Comparison of ENCODE assay signal across 9 cellular contexts in the genomic region with DNA sequence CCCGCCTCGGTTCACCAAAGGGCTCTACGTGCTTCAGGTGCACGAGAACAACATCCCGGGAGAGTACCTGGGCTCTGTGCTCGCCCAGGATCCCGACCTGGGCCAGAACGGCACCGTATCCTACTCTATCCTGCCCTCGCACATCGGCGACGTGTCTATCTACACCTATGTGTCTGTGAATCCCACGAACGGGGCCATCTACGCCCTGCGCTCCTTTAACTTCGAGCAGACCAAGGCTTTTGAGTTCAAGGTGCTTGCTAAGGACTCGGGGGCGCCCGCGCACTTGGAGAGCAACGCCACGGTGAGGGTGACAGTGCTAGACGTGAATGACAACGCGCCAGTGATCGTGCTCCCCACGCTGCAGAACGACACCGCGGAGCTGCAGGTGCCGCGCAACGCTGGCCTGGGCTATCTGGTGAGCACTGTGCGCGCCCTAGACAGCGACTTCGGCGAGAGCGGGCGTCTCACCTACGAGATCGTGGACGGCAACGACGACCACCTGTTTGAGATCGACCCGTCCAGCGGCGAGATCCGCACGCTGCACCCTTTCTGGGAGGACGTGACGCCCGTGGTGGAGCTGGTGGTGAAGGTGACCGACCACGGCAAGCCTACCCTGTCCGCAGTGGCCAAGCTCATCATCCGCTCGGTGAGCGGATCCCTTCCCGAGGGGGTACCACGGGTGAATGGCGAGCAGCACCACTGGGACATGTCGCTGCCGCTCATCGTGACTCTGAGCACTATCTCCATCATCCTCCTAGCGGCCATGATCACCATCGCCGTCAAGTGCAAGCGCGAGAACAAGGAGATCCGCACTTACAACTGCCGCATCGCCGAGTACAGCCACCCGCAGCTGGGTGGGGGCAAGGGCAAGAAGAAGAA. TPM values are rescaled to one million over a fixed set of nuclear protein-coding genes. Genes with fewer than 3 reads are reported as not detected.
DNase-seq lines count a peak whose midpoint lies in the region; ATAC-seq, FAIRE-seq and TF ChIP-seq lines count a peak whose summit lies in the region.
"Had no signal": no experiment of that assay in that cellular context is flagged by ENCODE, and none has a peak within 500 bp of the region (broad histone marks: within the 10 kb centered on the region; RNA-seq: fewer than 3 reads in every experiment).

No MANE protein-coding gene starts in this region.

- peak; percentile 33 for FAIRE-seq in endothelial cell of umbilical vein (lab: Jason Lieb, UNC)

- H3K36me3 Mint-ChIP-seq in activated CD4-positive, alpha-beta T cell treated with anti-CD3 and anti-CD28 coated beads, Interleukin-2, amount 10 ng/mL, durations not matched to agents 24 days and 14 days (ENCODE audit: low read depth), result peaks cover 6% of the 10 kb centered on the region

- H3K36me3 ChIP-seq in endothelial cell of umbilical vein (ENCODE audit: control insufficient read depth in 2 of 2, extremely low read depth in 1 of 2, insufficient read depth in 2 of 2, low read length in 2 of 2) (no peaks in the 10 kb centered on the region), mesodermal cell (ENCODE audit: control insufficient read depth, insufficient read depth, low read length) (peaks cover 2% of the 10 kb centered on the region), thoracic aorta (no peaks in the 10 kb centered on the region)

- peak overlapping the region; percentile 54 for H3K4me2 ChIP-seq in endothelial cell of umbilical vein (ENCODE audit: insufficient read depth, low read length)

- no peak overlapping the region for H3K4me3 Mint-ChIP-seq in activated CD4-positive, alpha-beta T cell treated with anti-CD3 and anti-CD28 coated beads, Interleukin-2, amount 10 ng/mL, durations not matched to agents 24 days and 14 days

- CTCF ChIA-PET in endothelial cell of umbilical vein (lab: Charles Lee), result interaction anchor here (0.7 to 4.8 kb wide), 19 partner anchors 8 to 1684 kb away, joined by 3 to 57 read pairs (median 5); no protein-coding TSS in a partner anchor

- peak overlapping the region; percentile 72 for H3K27ac Mint-ChIP-seq in activated CD4-positive, alpha-beta T cell treated with anti-CD3 and anti-CD28 coated beads, Interleukin-2, amount 10 ng/mL, durations not matched to agents 24 days and 14 days

- no peaks in the 10 kb centered on the region for H3K9me3 ChIP-seq in endothelial cell of umbilical vein (replicated peaks; ENCODE audit: control insufficient read depth, insufficient read depth, low read length)
- H3K9me3 ChIP-seq in mesodermal cell (ENCODE audit: control insufficient read depth, low read length), result peaks cover 2% of the 10 kb centered on the region
- no peaks in the 10 kb centered on the region for H3K9me3 ChIP-seq in thoracic aorta

- TF ChIP-seq POLR2A in endothelial cell of umbilical vein (IDR thresholded peaks at IDR 0.05; ENCODE audit: low read depth, low read length), result no peak

- POLR2A ChIA-PET in endothelial cell of umbilical vein (lab: Charles Lee), result interaction anchor here (0.6 kb wide), 1 partner anchor 1162 kb away, joined by 4 read pairs; no protein-coding TSS in a partner anchor

- DNase-seq in activated CD4-positive, alpha-beta T cell treated with anti-CD3 and anti-CD28 coated beads, Interleukin-2, amount 10 ng/mL, durations not matched to agents 24 days and 14 days, result peak; percentile 58
- DNase-seq in activated CD4-positive, alpha-beta T cell treated with anti-CD3 and anti-CD28 coated beads for 1 hour, result no peak
- peak; percentile 36 for DNase-seq in endothelial cell of umbilical vein (ENCODE audit: low read depth, low spot score)
- no peak for DNase-seq in thoracic aorta (ENCODE audit: low spot score)
- no peak for DNase-seq in HuH-7 (ENCODE audit: low spot score)
- DNase-seq in NCI-H2171 (lab: John Stamatoyannopoulos, UW), result no peak
- no peak for DNase-seq in foreskin keratinocyte

- H3K4me1 Mint-ChIP-seq in activated CD4-positive, alpha-beta T cell treated with anti-CD3 and anti-CD28 coated beads, Interleukin-2, amount 10 ng/mL, durations not matched to agents 24 days and 14 days, result peaks cover 16% of the 10 kb centered on the region

- H3K9me3 Mint-ChIP-seq in activated CD4-positive, alpha-beta T cell treated with anti-CD3 and anti-CD28 coated beads, Interleukin-2, amount 10 ng/mL, durations not matched to agents 24 days and 14 days, result peaks cover 23% of the 10 kb centered on the region

- H3K4me3 ChIP-seq in endothelial cell of umbilical vein (replicated peaks in 1 of 3; ENCODE audit: insufficient read depth in 1 of 3, low read depth in 1 of 3, low read length in 3 of 3), result peak overlapping the region; percentile 7 to 43 (median 39)
- peak overlapping the region; percentile 60 for H3K4me3 ChIP-seq in mesodermal cell (ENCODE audit: extremely low read depth, insufficient read depth, low read length, poor library complexity, severe bottlenecking)
- peak overlapping the region; percentile 73 for H3K4me3 ChIP-seq in thoracic aorta

- ATAC-seq in thoracic aorta (ENCODE audit: insufficient number of reproducible peaks, low FRiP score, low read depth) (no peak), foreskin keratinocyte (no peak)

- H3K27me3 ChIP-seq in endothelial cell of umbilical vein (ENCODE audit: control insufficient read depth in 2 of 2, insufficient read depth in 2 of 2, low read length in 2 of 2) (peaks cover 5 to 9% of the 10 kb centered on the region in 2 experiments), thoracic aorta (replicated peaks; ENCODE audit: insufficient read depth) (peaks cover 6% of the 10 kb centered on the region), foreskin keratinocyte (peaks cover 70% of the 10 kb centered on the region)

- BruUV-seq in endothelial cell of umbilical vein (replicated peaks; lab: Mats Ljungman, UMichigan), result no TSS peak

- intact Hi-C loops in activated CD4-positive, alpha-beta T cell treated with anti-CD3 and anti-CD28 coated beads, Interleukin-2, amount 10 ng/mL, durations not matched to agents 24 days and 14 days (cut with micrococcal nuclease), result no loop called here
- intact Hi-C loops in endothelial cell of umbilical vein (cut with micrococcal nuclease), result loop anchor here (5.0 to 10.0 kb wide), 4 partner anchors 671 to 1898 kb away; no protein-coding TSS in a partner anchor

- no peaks in the 10 kb centered on the region for H3K9me1 ChIP-seq in endothelial cell of umbilical vein (replicated peaks; ENCODE audit: control insufficient read depth, extremely low read depth, insufficient read depth, low read length)

- H3K4me1 ChIP-seq in endothelial cell of umbilical vein (ENCODE audit: control insufficient read depth, extremely low read depth, insufficient read depth, low read length), result peaks cover 29% of the 10 kb centered on the region
- no peaks in the 10 kb centered on the region for H3K4me1 ChIP-seq in mesodermal cell (ENCODE audit: control insufficient read depth, insufficient read depth, low read length, poor library complexity, severe bottlenecking)
- peaks cover 13 to 28% of the 10 kb centered on the region in 2 donors for H3K4me1 ChIP-seq in thoracic aorta (ENCODE audit: control insufficient read depth in 1 of 2, low read depth in 2 of 2)
- H3K4me1 ChIP-seq in foreskin keratinocyte, result no peaks in the 10 kb centered on the region

- TF ChIP-seq CTCF in endothelial cell of umbilical vein (IDR thresholded peaks at IDR 0.05; ENCODE audit: extremely low read depth in 1 of 2, insufficient read depth in 1 of 2, low read depth in 1 of 2, low read length in 2 of 2), result peak; percentile 26 to 48
- TF ChIP-seq CTCF in thoracic aorta (IDR thresholded peaks at IDR 0.05), result no peak
- TF ChIP-seq CTCF in foreskin keratinocyte (conservative IDR thresholded peaks at IDR 0.05), result no peak

- H3K27ac ChIP-seq in endothelial cell of umbilical vein (ENCODE audit: insufficient read depth, low read depth, low read length) (no peak overlapping the region), mesodermal cell (ENCODE audit: low read depth, low read length, severe bottlenecking) (no peak overlapping the region), thoracic aorta (no peak overlapping the region), foreskin keratinocyte (no peak overlapping the region)

- peaks cover 53% of the 10 kb centered on the region for H3K27me3 Mint-ChIP-seq in activated CD4-positive, alpha-beta T cell treated with anti-CD3 and anti-CD28 coated beads, Interleukin-2, amount 10 ng/mL, durations not matched to agents 24 days and 14 days

- H4K20me1 ChIP-seq in endothelial cell of umbilical vein (replicated peaks; ENCODE audit: control insufficient read depth, extremely low read depth, insufficient read depth, low read length), result no peaks in the 10 kb centered on the region

- dilution Hi-C loops in endothelial cell of umbilical vein (cut with MboI; ENCODE audit: extremely low pct_ligation_motif_present, low sequenced_read_pairs), result no loop called here

- H3K9ac ChIP-seq in endothelial cell of umbilical vein (replicated peaks; ENCODE audit: extremely low read depth, insufficient read depth, low read length), result no peak overlapping the region

- 16 to 21% methylated on average over 60 to 64 of the region's 78 CpGs for WGBS in mesodermal cell (ENCODE audit: insufficient coverage in 2 of 2), 2 experiments

- no peaks in the 10 kb centered on the region for H3K79me2 ChIP-seq in endothelial cell of umbilical vein (ENCODE audit: control insufficient read depth, insufficient read depth, low read length)

- peak overlapping the region; percentile 80 for H2AFZ ChIP-seq in endothelial cell of umbilical vein (ENCODE audit: low read depth, low read length)

TF ChIP-seq in endothelial cell of umbilical vein, 7 proteins besides CTCF, POLR2A, EP300 and RAD21 (continues in another document):
- TF ChIP-seq FOS (IDR thresholded peaks at IDR 0.05; ENCODE audit: borderline replicate concordance, insufficient read depth, low read length), result no peak
- TF ChIP-seq POLR2AphosphoS5 (IDR thresholded peaks at IDR 0.05; ENCODE audit: insufficient read depth, low read depth, low read length), result no peak
- no peak for TF ChIP-seq GATA2 (IDR thresholded peaks at IDR 0.05; ENCODE audit: insufficient read depth, insufficient read length, low read depth, low read length)
- no peak for TF ChIP-seq JUN (IDR thresholded peaks at IDR 0.05; ENCODE audit: borderline replicate concordance, insufficient read depth, insufficient read length, low read depth)
- peak; percentile 5 for TF ChIP-seq EZH2 (IDR thresholded peaks at IDR 0.05; ENCODE audit: borderline replicate concordance, low read depth, low read length, severe bottlenecking)

RNA-seq across cellular contexts. Expression of a gene that starts 2.6 kb away (rescaled TPM):
- not detected in 2 replicates for total RNA-seq in activated CD4-positive, alpha-beta T cell treated with anti-CD3 and anti-CD28 coated beads, Interleukin-2, amount 10 ng/mL, durations not matched to agents 24 days and 14 days
- total RNA-seq in endothelial cell of umbilical vein (4.2 and 5.0 TPM in 2 replicates), thoracic aorta (10 to 100 TPM in 1 of 2 donors, 1 to 10 TPM in 1; 4.1 to 12.3 TPM), foreskin keratinocyte (not detected in 2 replicates)
- polyA plus RNA-seq in endothelial cell of umbilical vein (2.1 TPM in 2 replicates), foreskin keratinocyte (not detected in 2 replicates)
- polyA plus RNA-seq in endothelial cell of umbilical vein (2011; cell fraction: cytosol; rRNA removed), result 0.73 and 0.81 TPM in 2 replicates
- 1.4 and 1.7 TPM in 2 replicates for polyA plus RNA-seq in endothelial cell of umbilical vein (2011; cell fraction: nucleus; rRNA removed)
- polyA plus RNA-seq in endothelial cell of umbilical vein (2012), result 2.2 and 3.3 TPM in 2 replicates
- 7.1 and 9.5 TPM in 2 replicates for polyA minus RNA-seq in endothelial cell of umbilical vein
- polyA minus RNA-seq in endothelial cell of umbilical vein (2011; cell fraction: cytosol; rRNA and poly(A)+ RNA removed), result 0.20 TPM
- 8.8 and 17.5 TPM in 2 replicates for polyA minus RNA-seq in endothelial cell of umbilical vein (2011; cell fraction: nucleus; rRNA and poly(A)+ RNA removed)
- 27.3 TPM for polyA plus RNA-seq in mesodermal cell (2013, experiment 1 of 2)
- polyA plus RNA-seq in mesodermal cell (2013, experiment 2 of 2), result 20.2 TPM
- polyA plus RNA-seq: AG04450 had no signal

Comparison
In these comparisons a context has a peak if more than half of its experiments do, and no peak if none do; other contexts are left out.
1. DNase-seq: peak in activated CD4-positive, alpha-beta T cell treated with anti-CD3 and anti-CD28 coated beads, Interleukin-2, amount 10 ng/mL, durations not matched to agents 24 days and 14 days (single experiment) and endothelial cell of umbilical vein (single experiment); none in activated CD4-positive, alpha-beta T cell treated with anti-CD3 and anti-CD28 coated beads for 1 hour (single experiment), thoracic aorta (single experiment), HuH-7 (single experiment), NCI-H2171 (single experiment) and foreskin keratinocyte (0 of 2).
2. CTCF ChIP-seq: peak in endothelial cell of umbilical vein (2 of 2); none in thoracic aorta (single experiment) and foreskin keratinocyte (single experiment).
3. Peak in every context shown above with its lines, with median percentiles within 50 percentile points of each other: H3K4me3 ChIP-seq.